Comparison of ENCODE assay signal across 12 cellular contexts in the genomic region with DNA sequence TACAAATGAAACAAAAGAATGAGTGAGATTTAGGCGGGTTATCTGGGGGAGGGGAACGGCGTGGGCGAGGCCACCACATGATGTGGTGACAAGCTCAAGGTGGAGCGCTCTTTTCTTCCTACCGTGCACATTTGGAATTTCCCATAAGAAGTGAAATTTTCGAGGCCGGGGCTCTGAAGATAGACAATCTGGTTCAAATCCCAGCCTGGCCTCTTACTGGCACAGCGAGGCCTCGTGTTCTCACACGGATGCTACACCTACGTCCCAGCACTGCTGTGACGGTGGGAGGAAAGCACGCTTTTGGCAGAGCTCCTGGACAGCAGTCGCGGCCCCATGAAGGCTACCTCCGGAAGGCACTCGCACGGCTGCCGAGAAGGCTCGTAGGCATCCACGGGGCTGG. TPM values are rescaled to one million over a fixed set of nuclear protein-coding genes. Genes with fewer than 3 reads are reported as not detected.
DNase-seq lines count a peak whose midpoint lies in the region; ATAC-seq, FAIRE-seq and TF ChIP-seq lines count a peak whose summit lies in the region.
"Had no signal": no experiment of that assay in that cellular context is flagged by ENCODE, and none has a peak within 500 bp of the region (broad histone marks: within the 10 kb centered on the region; RNA-seq: fewer than 3 reads in every experiment).

No MANE protein-coding gene starts in this region.

- WGBS in H1 (ENCODE audit: extremely low coverage in 1 of 2, insufficient coverage in 1 of 2, insufficient read length in 1 of 2, insufficient replicate concordance in 2 of 2, low coverage in 1 of 2, low lambda C conversion rate in 2 of 2, missing lambda C conversion rate in 1 of 2), 2 experiments = 91% methylated on average over 19 of the region's 22 CpGs; no CpG with 5 or more reads in 1 of the 2 experiments

- TF ChIP-seq RAD21 in H1 (IDR thresholded peaks at IDR 0.05 in 1 of 2, conservative IDR thresholded peaks at IDR 0.05 in 1 of 2; ENCODE audit: low read depth in 2 of 2, low read length in 2 of 2) = no peak

- CTCF ChIA-PET in Calu3 (lab: Charles Lee) = interaction anchor here (1.4 kb wide), 1 partner anchor 9 kb away, joined by 5 read pairs; no protein-coding TSS in a partner anchor
- CTCF ChIA-PET in Panc1 (lab: Charles Lee) = no interaction called here
- CTCF ChIA-PET in H1 (lab: Charles Lee; ENCODE audit: partially characterized antibody) = no interaction called here

- DNase-seq in Calu3 = no peak
- no peak for DNase-seq in Panc1 (ENCODE audit: low read depth, low spot score)
- no peak for DNase-seq in H1 (ENCODE audit: low read depth in 1 of 2, low spot score in 2 of 2)
- peak; percentile 39 for DNase-seq in putamen (ENCODE audit: low spot score)
- no peak for DNase-seq in hippocampal formation (lab: John Stamatoyannopoulos, UW)
- no peak for DNase-seq in NCI-H187 (lab: John Stamatoyannopoulos, UW)
- DNase-seq in GM13976 (ENCODE audit: low spot score) = no peak
- DNase-seq in NCI-H82 (lab: John Stamatoyannopoulos, UW) = no peak
- DNase-seq: colonic mucosa, NCI-H526 treated with DMSO at 0.1 percent for 48 hours, SHP77 had no signal

- H3K4me1 ChIP-seq in Panc1 (ENCODE audit: control insufficient read depth, insufficient read depth, low read length) (peaks cover 7% of the 10 kb centered on the region), H1 (replicated peaks in 1 of 4; ENCODE audit: control insufficient read depth in 3 of 4, insufficient read depth in 4 of 4, low read length in 3 of 4) (no peaks in the 10 kb centered on the region)

- H4K91ac ChIP-seq in H1 (replicated peaks; ENCODE audit: insufficient read length, low read length) = no peak overlapping the region

- no peak for FAIRE-seq in H1 (lab: Jason Lieb, UNC)

- 0 out of 2 replicates have a peak overlapping the region, but pooled peaks have one; percentile 12 for H2BK5ac ChIP-seq in H1 (ENCODE audit: low read depth, low read length)

- H3K23me2 ChIP-seq in H1 (ENCODE audit: low read depth, low read length) = no peaks in the 10 kb centered on the region

- no peak overlapping the region for H2AFZ ChIP-seq in H1 (ENCODE audit: low read length)

- in situ Hi-C loops in Panc1 (cut with HindIII; ENCODE audit: low pct_unique_long_range_greater_than_20kb, low sequenced_read_pairs) = no loop called here
- in situ Hi-C loops in GM13976 (cut with MboI; ENCODE audit: low sequenced_read_pairs, unreplicated experiment) = no loop called here

- H3K23ac ChIP-seq in H1 (ENCODE audit: insufficient read length) = no peak overlapping the region

- no peak overlapping the region for H2BK20ac ChIP-seq in H1 (ENCODE audit: low read length)

- no peak overlapping the region for H2BK120ac ChIP-seq in H1 (replicated peaks; ENCODE audit: low read depth, low read length)

- no peak overlapping the region for H3K4me2 ChIP-seq in H1 (ENCODE audit: insufficient read depth in 1 of 2, low read depth in 2 of 2, low read length in 2 of 2)

- H3K4me3 ChIP-seq in Panc1 (ENCODE audit: low read depth in 2 of 2, low read length in 2 of 2) (no peak overlapping the region), H1 (ENCODE audit: extremely low read depth in 1 of 4, insufficient read depth in 2 of 4, low read depth in 3 of 4, low read length in 4 of 4) (no peak overlapping the region)
- H3K4me3 ChIP-seq: colonic mucosa had no signal

- intact Hi-C loops in Calu3 (cut with micrococcal nuclease; ENCODE audit: unreplicated experiment) = no loop called here
- intact Hi-C loops in Panc1 (cut with micrococcal nuclease; ENCODE audit: unreplicated experiment) = no loop called here

- H3K79me1 ChIP-seq in H1 (ENCODE audit: low read depth, low read length) = no peaks in the 10 kb centered on the region

- peak overlapping the region; percentile 1 for H3K4me3 Mint-ChIP-seq in Calu3 (ENCODE audit: low read depth, unreplicated experiment)

- no peaks in the 10 kb centered on the region for H3K27me3 Mint-ChIP-seq in Calu3 (ENCODE audit: unreplicated experiment)

- H3K36me3 Mint-ChIP-seq in Calu3 (ENCODE audit: insufficient read depth, unreplicated experiment) = peaks cover 92% of the 10 kb centered on the region

- H3K9ac ChIP-seq in H1 (replicated peaks in 1 of 4; ENCODE audit: extremely low read depth in 1 of 4, low read depth in 3 of 4, low read length in 3 of 4) = no peak overlapping the region

- no TSS peak for BruUV-seq in Calu3 (replicated peaks; lab: Mats Ljungman, UMichigan)
- no TSS peak for BruUV-seq in Panc1 (replicated peaks; lab: Mats Ljungman, UMichigan)

- H2BK12ac ChIP-seq in H1 (ENCODE audit: low read depth, low read length) = no peak overlapping the region

- no peak overlapping the region for H3K4ac ChIP-seq in H1 (replicated peaks; ENCODE audit: insufficient read length, low read depth, low read length)

- H3K79me2 ChIP-seq in H1 (ENCODE audit: control insufficient read depth in 1 of 2, insufficient read depth in 2 of 2, low read length in 2 of 2) = peaks cover 3 to 6% of the 10 kb centered on the region in 2 experiments; a peak in 2 of 4 replicates

- H3K9me3 ChIP-seq in Panc1 (ENCODE audit: control insufficient read depth, insufficient read depth, low read depth, low read length) (no peaks in the 10 kb centered on the region), H1 (ENCODE audit: insufficient read depth in 2 of 2, low read depth in 1 of 2, low read length in 1 of 2) (no peaks in the 10 kb centered on the region)
- H3K9me3 ChIP-seq: colonic mucosa had no signal

- H3K14ac ChIP-seq in H1 (ENCODE audit: insufficient read length) = no peak overlapping the region

- no peak overlapping the region for H3K56ac ChIP-seq in H1 (replicated peaks; ENCODE audit: insufficient read length, low read depth, low read length)

- no peaks in the 10 kb centered on the region for H3K27me3 ChIP-seq in Panc1 (ENCODE audit: control insufficient read depth, insufficient read depth, low read length)
- H3K27me3 ChIP-seq in H1 (replicated peaks in 1 of 4; ENCODE audit: control insufficient read depth in 3 of 4, extremely low read depth in 1 of 4, insufficient read depth in 3 of 4, low read length in 3 of 4) = no peaks in the 10 kb centered on the region
- H3K27me3 ChIP-seq: colonic mucosa had no signal

- H4K5ac ChIP-seq in H1 (ENCODE audit: insufficient read length, low read depth, low read length) = no peak overlapping the region

- TF ChIP-seq CTCF in Calu3 (IDR thresholded peaks at IDR 0.05; ENCODE audit: unreplicated experiment) (no peak), Panc1 (IDR thresholded peaks at IDR 0.05) (no peak), H1 (IDR thresholded peaks at IDR 0.05; ENCODE audit: control extremely low read depth in 1 of 3, insufficient read depth in 1 of 3, low read depth in 1 of 3, low read length in 3 of 3) (no peak), GM13976 (IDR thresholded peaks at IDR 0.05; ENCODE audit: borderline replicate concordance, control extremely low read depth, extremely low read depth, insufficient read depth, missing control alignments) (no peak)

- no peak overlapping the region for H3K18ac ChIP-seq in H1 (ENCODE audit: extremely low read depth, low read length)

- H3K9me3 Mint-ChIP-seq in Calu3 (ENCODE audit: low read depth, unreplicated experiment) = no peaks in the 10 kb centered on the region
- H3K9me3 Mint-ChIP-seq: activated T-helper 2 cell treated with anti-CD3 and anti-CD28 coated beads, Interferon-gamma antibody, Interleukin-2, Interleukin-4, amounts not matched to agents 10 μg/mL and 5 μg/mL and 100 μg/mL, durations not matched to agents 14 hours and 24 hours and 36 hours had no signal

- peaks cover 0 to 13% of the 10 kb centered on the region in 2 experiments for H4K20me1 ChIP-seq in H1 (replicated peaks in 1 of 2; ENCODE audit: control insufficient read depth in 1 of 2, insufficient read depth in 2 of 2, low read length in 2 of 2)

- H3K4me1 Mint-ChIP-seq in Calu3 (ENCODE audit: low read depth, unreplicated experiment) = peaks cover 49% of the 10 kb centered on the region

- peak overlapping the region; percentile 13 for H3K27ac Mint-ChIP-seq in Calu3 (ENCODE audit: unreplicated experiment)
- H3K27ac Mint-ChIP-seq: activated T-helper 2 cell treated with anti-CD3 and anti-CD28 coated beads, Interferon-gamma antibody, Interleukin-2, Interleukin-4, amounts not matched to agents 10 μg/mL and 5 μg/mL and 100 μg/mL, durations not matched to agents 14 hours and 24 hours and 36 hours had no signal

- no peak overlapping the region for H2BK15ac ChIP-seq in H1 (ENCODE audit: low read length)

- POLR2A ChIA-PET in Panc1 (lab: Charles Lee) (no interaction called here), H1 (lab: Charles Lee; ENCODE audit: partially characterized antibody) (no interaction called here)

- H2AK5ac ChIP-seq in H1 (ENCODE audit: low read depth, low read length) = no peak overlapping the region

- peaks cover 9% of the 10 kb centered on the region for H3K36me3 ChIP-seq in Panc1 (ENCODE audit: control insufficient read depth, insufficient read depth, low read length)
- peaks cover 8 to 24% (median 10%) of the 10 kb centered on the region in 4 experiments; a peak in 7 of 8 replicates for H3K36me3 ChIP-seq in H1 (ENCODE audit: control insufficient read depth in 2 of 4, insufficient read depth in 4 of 4, low read length in 3 of 4)

- peak overlapping the region; percentile 29; the same call in 1 of the 2 replicates for H3K27ac ChIP-seq in Panc1 (ENCODE audit: low read length)
- no peak overlapping the region for H3K27ac ChIP-seq in H1 (ENCODE audit: low read depth, low read length)
- H3K27ac ChIP-seq: colonic mucosa had no signal

- 0 out of 2 replicates have a peak overlapping the region, but pooled peaks have one; percentile 15 for H4K8ac ChIP-seq in H1 (ENCODE audit: extremely low read depth, insufficient read depth, low read length)

- no peak for TF ChIP-seq EP300 in H1 (IDR thresholded peaks at IDR 0.05; ENCODE audit: borderline replicate concordance in 1 of 2, low read depth in 2 of 2, low read length in 2 of 2)

- no peak for TF ChIP-seq POLR2A in H1 (IDR thresholded peaks at IDR 0.05; ENCODE audit: control extremely low read depth in 1 of 2, low read depth in 2 of 2, low read length in 2 of 2)

- no peak for ATAC-seq in Panc1

RNA-seq across cellular contexts. Expression of gene ZDHHC7, which starts 25.2 kb away (rescaled TPM):
- total RNA-seq in Calu3 (2022) (100 and 109 TPM in 2 replicates), Panc1 (2021; ENCODE audit: unreplicated experiment) (71.5 TPM)
- 74.5 TPM for polyA plus RNA-seq in Panc1 (2012; ENCODE audit: insufficient read length)
- 40.5 and 43.5 TPM in 2 replicates for total RNA-seq in H1 (2021; fragmentation: NEBNext Ultra II Directional; extraction: Animal tissue kit (Norgen Biotek cat#: 25700))
- 56.3 and 125 TPM in 2 replicates for polyA plus RNA-seq in H1 (2011; rRNA removed)
- polyA plus RNA-seq in H1 (2011; cell fraction: cytosol; rRNA removed) = 45.4 TPM
- 67.9 TPM for polyA plus RNA-seq in H1 (2011; cell fraction: nucleus; rRNA removed)
- polyA plus RNA-seq in H1 (2012, experiment 1 of 2) = 28.9 to 38.4 TPM (median 30.3 TPM) in 4 replicates
- polyA plus RNA-seq in H1 (2012, experiment 2 of 2) = 19.1 TPM
- 31.1 TPM for polyA plus RNA-seq in H1 (2013, experiment 1 of 2)
- polyA plus RNA-seq in H1 (2013, experiment 2 of 2) = 32.2 TPM
- polyA minus RNA-seq in H1 (2011; rRNA and poly(A)+ RNA removed) = 46.1 and 48.2 TPM in 2 replicates
- 21.2 TPM for polyA minus RNA-seq in H1 (2011; cell fraction: cytosol; rRNA and poly(A)+ RNA removed)
- 19.7 TPM for polyA minus RNA-seq in H1 (2011; cell fraction: nucleus; rRNA and poly(A)+ RNA removed)

RNA-seq across cellular contexts. Expression of gene KIAA0513, which starts 41.5 kb away (rescaled TPM):
- total RNA-seq in Calu3 (2022) (12.4 and 15.1 TPM in 2 replicates), Panc1 (2021; ENCODE audit: unreplicated experiment) (8.7 TPM)
- polyA plus RNA-seq in Panc1 (2012; ENCODE audit: insufficient read length) = 7.9 TPM
- 5.8 and 6.1 TPM in 2 replicates for total RNA-seq in H1 (2021; fragmentation: NEBNext Ultra II Directional; extraction: Animal tissue kit (Norgen Biotek cat#: 25700))
- 2.1 and 3.6 TPM in 2 replicates for polyA plus RNA-seq in H1 (2011; rRNA removed)
- polyA plus RNA-seq in H1 (2011; cell fraction: cytosol; rRNA removed) = 2.9 TPM
- polyA plus RNA-seq in H1 (2011; cell fraction: nucleus; rRNA removed) = 4.0 TPM
- 3.0 to 5.0 TPM (median 4.1 TPM) in 4 replicates for polyA plus RNA-seq in H1 (2012, experiment 1 of 2)
- polyA plus RNA-seq in H1 (2012, experiment 2 of 2) = 8.6 TPM
- 3.0 TPM for polyA plus RNA-seq in H1 (2013, experiment 1 of 2)
- 3.0 TPM for polyA plus RNA-seq in H1 (2013, experiment 2 of 2)
- 7.2 and 7.6 TPM in 2 replicates for polyA minus RNA-seq in H1 (2011; rRNA and poly(A)+ RNA removed)
- polyA minus RNA-seq in H1 (2011; cell fraction: cytosol; rRNA and poly(A)+ RNA removed) = 2.6 TPM
- polyA minus RNA-seq in H1 (2011; cell fraction: nucleus; rRNA and poly(A)+ RNA removed) = 3.6 TPM
